Comparison of ENCODE assay signal across 1 cellular context in the genomic region with DNA sequence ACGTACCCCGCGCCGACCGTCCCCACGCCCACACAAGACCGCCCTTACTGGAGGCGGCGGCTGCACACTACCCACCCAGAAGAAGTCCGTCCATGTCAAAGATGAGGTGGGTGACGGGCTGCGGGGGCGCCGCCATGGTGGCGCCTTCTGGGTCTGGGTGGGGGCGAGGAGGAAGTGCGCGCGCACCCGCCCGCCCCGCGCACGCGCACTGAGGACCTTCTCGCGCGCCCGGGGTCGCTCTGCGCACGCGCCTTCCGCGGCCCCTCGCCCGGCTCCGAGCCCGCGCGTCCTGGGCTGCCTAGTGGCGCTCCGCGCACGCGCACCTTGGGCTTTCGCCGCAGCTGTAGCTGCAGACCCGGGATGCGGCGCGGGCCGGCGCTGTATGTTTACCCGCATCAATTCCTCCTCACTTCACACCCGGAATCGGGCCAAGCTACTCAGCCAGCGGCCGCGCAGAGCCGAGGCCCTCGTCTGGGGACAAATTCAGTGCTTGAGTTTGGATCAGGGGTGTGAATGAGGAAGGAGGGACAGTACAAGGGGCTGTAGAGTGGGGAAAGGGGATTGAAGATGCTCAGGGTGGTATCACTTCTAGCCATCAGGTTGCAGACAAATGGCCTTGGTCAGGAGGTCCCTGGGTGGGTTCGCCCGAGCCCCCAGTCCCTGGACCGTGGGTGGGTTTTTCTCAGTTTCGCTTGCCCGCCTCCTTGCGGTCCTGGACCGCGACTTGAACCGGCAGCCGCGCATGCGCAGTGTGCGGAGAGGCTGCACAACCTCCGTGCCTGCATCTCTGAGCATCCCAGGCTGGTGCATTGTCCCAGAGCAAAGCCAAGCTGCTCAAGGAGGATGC.
TF ChIP-seq lines count a peak whose summit lies in the region.

Gene PUDP (minus strand): TSS at position 176 of the 847 bp plus-strand sequence. CDS start 40 bp downstream, at position 136.

TF ChIP-seq in HepG2, 621 proteins besides CTCF, POLR2A, EP300 and RAD21 (continued from another document and continues in another):
- TF ChIP-seq, protein P1, sequence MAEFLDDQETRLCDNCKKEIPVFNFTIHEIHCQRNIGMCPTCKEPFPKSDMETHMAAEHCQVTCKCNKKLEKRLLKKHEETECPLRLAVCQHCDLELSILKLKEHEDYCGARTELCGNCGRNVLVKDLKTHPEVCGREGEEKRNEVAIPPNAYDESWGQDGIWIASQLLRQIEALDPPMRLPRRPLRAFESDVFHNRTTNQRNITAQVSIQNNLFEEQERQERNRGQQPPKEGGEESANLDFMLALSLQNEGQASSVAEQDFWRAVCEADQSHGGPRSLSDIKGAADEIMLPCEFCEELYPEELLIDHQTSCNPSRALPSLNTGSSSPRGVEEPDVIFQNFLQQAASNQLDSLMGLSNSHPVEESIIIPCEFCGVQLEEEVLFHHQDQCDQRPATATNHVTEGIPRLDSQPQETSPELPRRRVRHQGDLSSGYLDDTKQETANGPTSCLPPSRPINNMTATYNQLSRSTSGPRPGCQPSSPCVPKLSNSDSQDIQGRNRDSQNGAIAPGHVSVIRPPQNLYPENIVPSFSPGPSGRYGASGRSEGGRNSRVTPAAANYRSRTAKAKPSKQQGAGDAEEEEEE (CRISPR knock-in tag; IDR thresholded peaks at IDR 0.05; ENCODE audit: borderline replicate concordance) = no peak
- no peak for TF ChIP-seq ZNF205 (CRISPR knock-in tag; IDR thresholded peaks at IDR 0.05)
- TF ChIP-seq TARDBP (CRISPR knock-in tag; IDR thresholded peaks at IDR 0.05) = no peak
- no peak for TF ChIP-seq SP5 (CRISPR knock-in tag; IDR thresholded peaks at IDR 0.05; ENCODE audit: borderline replicate concordance, low read depth)
- no peak for TF ChIP-seq FOXP1 (IDR thresholded peaks at IDR 0.05)
- TF ChIP-seq FOXP1 (CRISPR knock-in tag; IDR thresholded peaks at IDR 0.05) = no peak
- no peak for TF ChIP-seq CENPT (CRISPR knock-in tag; IDR thresholded peaks at IDR 0.05; ENCODE audit: low read depth)
- TF ChIP-seq EED (CRISPR knock-in tag; IDR thresholded peaks at IDR 0.05) = no peak
- TF ChIP-seq ZFY (CRISPR knock-in tag; IDR thresholded peaks at IDR 0.05) = peak; percentile 57
- peak; percentile 83 for TF ChIP-seq PHF8 (CRISPR knock-in tag; IDR thresholded peaks at IDR 0.05)
- no peak for TF ChIP-seq PCBP2 (optimal IDR thresholded peaks at IDR 0.05; ENCODE audit: low read depth, low read length, poor library complexity, severe bottlenecking)
- no peak for TF ChIP-seq ZNF775 (CRISPR knock-in tag; IDR thresholded peaks at IDR 0.05; ENCODE audit: borderline replicate concordance)
- TF ChIP-seq ETV5 (CRISPR knock-in tag; IDR thresholded peaks at IDR 0.05; ENCODE audit: borderline replicate concordance) = no peak
- no peak for TF ChIP-seq PHF21A (CRISPR knock-in tag; IDR thresholded peaks at IDR 0.05)
- TF ChIP-seq ZSCAN21 (CRISPR knock-in tag; IDR thresholded peaks at IDR 0.05; ENCODE audit: borderline replicate concordance) = no peak
- TF ChIP-seq ZNF136 (CRISPR knock-in tag; IDR thresholded peaks at IDR 0.05; ENCODE audit: low read depth) = no peak
- TF ChIP-seq NFIB (CRISPR knock-in tag; IDR thresholded peaks at IDR 0.05; ENCODE audit: borderline replicate concordance) = no peak
- no peak for TF ChIP-seq RBAK (CRISPR knock-in tag; IDR thresholded peaks at IDR 0.05)
- no peak for TF ChIP-seq CENPX (CRISPR knock-in tag; IDR thresholded peaks at IDR 0.05)
- no peak for TF ChIP-seq ZNF382 (CRISPR knock-in tag; IDR thresholded peaks at IDR 0.05; ENCODE audit: borderline replicate concordance)
- no peak for TF ChIP-seq ZNF431 (CRISPR knock-in tag; IDR thresholded peaks at IDR 0.05; ENCODE audit: borderline replicate concordance, low read depth)
- TF ChIP-seq ZNF558 (CRISPR knock-in tag; IDR thresholded peaks at IDR 0.05; ENCODE audit: borderline replicate concordance) = no peak
- TF ChIP-seq, protein P2, sequence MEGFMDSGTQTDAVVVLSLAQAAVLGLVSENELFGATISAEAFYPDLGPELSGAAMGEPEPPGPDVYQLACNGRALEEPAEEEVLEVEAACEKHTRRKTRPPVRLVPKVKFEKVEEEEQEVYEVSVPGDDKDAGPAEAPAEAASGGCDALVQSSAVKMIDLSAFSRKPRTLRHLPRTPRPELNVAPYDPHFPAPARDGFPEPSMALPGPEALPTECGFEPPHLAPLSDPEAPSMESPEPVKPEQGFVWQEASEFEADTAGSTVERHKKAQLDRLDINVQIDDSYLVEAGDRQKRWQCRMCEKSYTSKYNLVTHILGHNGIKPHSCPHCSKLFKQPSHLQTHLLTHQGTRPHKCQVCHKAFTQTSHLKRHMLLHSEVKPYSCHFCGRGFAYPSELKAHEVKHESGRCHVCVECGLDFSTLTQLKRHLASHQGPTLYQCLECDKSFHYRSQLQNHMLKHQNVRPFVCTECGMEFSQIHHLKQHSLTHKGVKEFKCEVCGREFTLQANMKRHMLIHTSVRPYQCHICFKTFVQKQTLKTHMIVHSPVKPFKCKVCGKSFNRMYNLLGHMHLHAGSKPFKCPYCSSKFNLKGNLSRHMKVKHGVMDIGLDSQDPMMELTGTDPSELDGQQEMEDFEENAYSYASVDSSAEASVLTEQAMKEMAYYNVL (CRISPR knock-in tag; IDR thresholded peaks at IDR 0.05; ENCODE audit: borderline replicate concordance) = no peak
- TF ChIP-seq KLF12 (CRISPR knock-in tag; IDR thresholded peaks at IDR 0.05; ENCODE audit: borderline replicate concordance) = no peak
- peak; percentile 45; the same call in 1 of the 2 replicates for TF ChIP-seq ZFX (CRISPR knock-in tag; IDR thresholded peaks at IDR 0.05; ENCODE audit: low read depth)
- TF ChIP-seq ZNF816 (CRISPR knock-in tag; IDR thresholded peaks at IDR 0.05; ENCODE audit: borderline replicate concordance) = no peak
- TF ChIP-seq AKAP8 (CRISPR knock-in tag; IDR thresholded peaks at IDR 0.05) = no peak
- no peak for TF ChIP-seq ZNF670 (CRISPR knock-in tag; IDR thresholded peaks at IDR 0.05; ENCODE audit: borderline replicate concordance)
- TF ChIP-seq CCDC6 (CRISPR knock-in tag; IDR thresholded peaks at IDR 0.05) = no peak
- no peak for TF ChIP-seq HMG20A (CRISPR knock-in tag; IDR thresholded peaks at IDR 0.05; ENCODE audit: borderline replicate concordance)
- TF ChIP-seq, protein P3, sequence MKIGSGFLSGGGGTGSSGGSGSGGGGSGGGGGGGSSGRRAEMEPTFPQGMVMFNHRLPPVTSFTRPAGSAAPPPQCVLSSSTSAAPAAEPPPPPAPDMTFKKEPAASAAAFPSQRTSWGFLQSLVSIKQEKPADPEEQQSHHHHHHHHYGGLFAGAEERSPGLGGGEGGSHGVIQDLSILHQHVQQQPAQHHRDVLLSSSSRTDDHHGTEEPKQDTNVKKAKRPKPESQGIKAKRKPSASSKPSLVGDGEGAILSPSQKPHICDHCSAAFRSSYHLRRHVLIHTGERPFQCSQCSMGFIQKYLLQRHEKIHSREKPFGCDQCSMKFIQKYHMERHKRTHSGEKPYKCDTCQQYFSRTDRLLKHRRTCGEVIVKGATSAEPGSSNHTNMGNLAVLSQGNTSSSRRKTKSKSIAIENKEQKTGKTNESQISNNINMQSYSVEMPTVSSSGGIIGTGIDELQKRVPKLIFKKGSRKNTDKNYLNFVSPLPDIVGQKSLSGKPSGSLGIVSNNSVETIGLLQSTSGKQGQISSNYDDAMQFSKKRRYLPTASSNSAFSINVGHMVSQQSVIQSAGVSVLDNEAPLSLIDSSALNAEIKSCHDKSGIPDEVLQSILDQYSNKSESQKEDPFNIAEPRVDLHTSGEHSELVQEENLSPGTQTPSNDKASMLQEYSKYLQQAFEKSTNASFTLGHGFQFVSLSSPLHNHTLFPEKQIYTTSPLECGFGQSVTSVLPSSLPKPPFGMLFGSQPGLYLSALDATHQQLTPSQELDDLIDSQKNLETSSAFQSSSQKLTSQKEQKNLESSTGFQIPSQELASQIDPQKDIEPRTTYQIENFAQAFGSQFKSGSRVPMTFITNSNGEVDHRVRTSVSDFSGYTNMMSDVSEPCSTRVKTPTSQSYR (CRISPR knock-in tag; IDR thresholded peaks at IDR 0.05; ENCODE audit: borderline replicate concordance) = no peak
- no peak for TF ChIP-seq GABPA (IDR thresholded peaks at IDR 0.05; ENCODE audit: low read depth, low read length)
- no peak for TF ChIP-seq GABPA (CRISPR knock-in tag; IDR thresholded peaks at IDR 0.05; ENCODE audit: low read depth)
- TF ChIP-seq NFE2L1 (CRISPR knock-in tag; IDR thresholded peaks at IDR 0.05; ENCODE audit: borderline replicate concordance) = no peak
- no peak for TF ChIP-seq ZNF619 (CRISPR knock-in tag; IDR thresholded peaks at IDR 0.05)
- TF ChIP-seq ZNF460 (CRISPR knock-in tag; IDR thresholded peaks at IDR 0.05; ENCODE audit: borderline replicate concordance) = no peak
- TF ChIP-seq, protein P4, sequence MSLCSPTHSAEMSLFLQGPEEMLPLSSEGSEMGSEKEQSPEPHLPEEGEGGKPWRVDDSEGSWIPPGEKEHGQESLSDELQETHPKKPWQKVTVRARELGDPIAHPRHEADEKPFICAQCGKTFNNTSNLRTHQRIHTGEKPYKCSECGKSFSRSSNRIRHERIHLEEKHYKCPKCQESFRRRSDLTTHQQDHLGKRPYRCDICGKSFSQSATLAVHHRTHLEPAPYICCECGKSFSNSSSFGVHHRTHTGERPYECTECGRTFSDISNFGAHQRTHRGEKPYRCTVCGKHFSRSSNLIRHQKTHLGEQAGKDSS (CRISPR knock-in tag; IDR thresholded peaks at IDR 0.05; ENCODE audit: borderline replicate concordance, low read depth) = no peak
- no peak for TF ChIP-seq TOPORS (CRISPR knock-in tag; IDR thresholded peaks at IDR 0.05)
- TF ChIP-seq ASH2L (IDR thresholded peaks at IDR 0.05; ENCODE audit: insufficient read length, low read depth, low read length) = peak; percentile 36
- no peak for TF ChIP-seq KDM1A (CRISPR knock-in tag; IDR thresholded peaks at IDR 0.05)
- TF ChIP-seq ZNF782 (CRISPR knock-in tag; IDR thresholded peaks at IDR 0.05; ENCODE audit: borderline replicate concordance) = no peak
- TF ChIP-seq ISX (CRISPR knock-in tag; conservative IDR thresholded peaks at IDR 0.05) = no peak
- no peak for TF ChIP-seq HCFC1 (IDR thresholded peaks at IDR 0.05; ENCODE audit: low read depth, low read length)
- no peak for TF ChIP-seq PITX1 (CRISPR knock-in tag; IDR thresholded peaks at IDR 0.05)
- TF ChIP-seq ZSCAN29 (CRISPR knock-in tag; conservative IDR thresholded peaks at IDR 0.05) = 0 out of 2 replicates have a peak, but pooled peaks have one; percentile 4
- TF ChIP-seq ZNF687 (CRISPR knock-in tag; IDR thresholded peaks at IDR 0.05) = peak; percentile 49
- no peak for TF ChIP-seq HIVEP1 (CRISPR knock-in tag; IDR thresholded peaks at IDR 0.05)
- no peak for TF ChIP-seq RARA (CRISPR knock-in tag; IDR thresholded peaks at IDR 0.05)
- TF ChIP-seq ZNF124 (CRISPR knock-in tag; IDR thresholded peaks at IDR 0.05) = no peak
- TF ChIP-seq, protein P5, sequence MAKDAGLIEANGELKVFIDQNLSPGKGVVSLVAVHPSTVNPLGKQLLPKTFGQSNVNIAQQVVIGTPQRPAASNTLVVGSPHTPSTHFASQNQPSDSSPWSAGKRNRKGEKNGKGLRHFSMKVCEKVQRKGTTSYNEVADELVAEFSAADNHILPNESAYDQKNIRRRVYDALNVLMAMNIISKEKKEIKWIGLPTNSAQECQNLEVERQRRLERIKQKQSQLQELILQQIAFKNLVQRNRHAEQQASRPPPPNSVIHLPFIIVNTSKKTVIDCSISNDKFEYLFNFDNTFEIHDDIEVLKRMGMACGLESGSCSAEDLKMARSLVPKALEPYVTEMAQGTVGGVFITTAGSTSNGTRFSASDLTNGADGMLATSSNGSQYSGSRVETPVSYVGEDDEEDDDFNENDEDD (CRISPR knock-in tag; IDR thresholded peaks at IDR 0.05; ENCODE audit: borderline replicate concordance) = 0 out of 2 replicates have a peak, but pooled peaks have one; percentile 27
- no peak for TF ChIP-seq POGZ (CRISPR knock-in tag; IDR thresholded peaks at IDR 0.05)
- no peak for TF ChIP-seq ZFP36 (IDR thresholded peaks at IDR 0.05; ENCODE audit: borderline replicate concordance, low read depth, low read length, partially characterized antibody)
- TF ChIP-seq ZNF317 (CRISPR knock-in tag; IDR thresholded peaks at IDR 0.05) = no peak
- TF ChIP-seq EZH2 (conservative IDR thresholded peaks at IDR 0.05; ENCODE audit: low read depth, low read length) = no peak
